In the genomic region with DNA sequence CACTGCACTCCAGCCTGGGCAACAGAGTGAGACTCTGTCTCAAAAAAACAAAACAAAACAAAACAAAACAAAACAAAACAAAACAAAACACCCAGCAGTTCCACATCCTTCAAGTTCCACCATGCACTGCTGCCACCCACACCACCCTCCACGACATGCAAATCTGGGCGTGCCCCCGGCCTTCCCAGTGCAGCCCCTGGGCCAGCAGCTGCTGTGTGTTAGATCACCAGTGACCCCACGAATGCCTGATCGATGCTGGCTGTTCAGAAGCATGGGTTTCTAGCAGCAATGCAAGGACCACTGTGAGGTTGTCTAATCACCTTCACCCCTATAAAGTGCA, we compare ENCODE assay signal across 16 cellular contexts. TPM values are rescaled to one million over a fixed set of nuclear protein-coding genes. Genes with fewer than 3 reads are reported as not detected.
"Had no signal": no experiment of that assay in that cellular context is flagged by ENCODE, and none has a peak within 500 bp of the region (broad histone marks: within the 10 kb centered on the region; RNA-seq: fewer than 3 reads in every experiment).

No MANE protein-coding gene starts in this region.

- H3K4me3 ChIP-seq: ovary, right lobe of liver, smooth muscle cell, testis, upper lobe of left lung had no signal

- H3K9me3 Mint-ChIP-seq: stimulated activated effector memory CD8-positive, alpha-beta T cell treated with anti-CD3 and anti-CD28 coated beads, Interleukin-12 subunit alpha, Interleukin-12 subunit beta, amount 100 ng/mL, for 72 hours had no signal

- H3K36me3 Mint-ChIP-seq: stimulated activated effector memory CD8-positive, alpha-beta T cell treated with anti-CD3 and anti-CD28 coated beads, Interleukin-12 subunit alpha, Interleukin-12 subunit beta, amount 100 ng/mL, for 72 hours had no signal

- H3K4me1 Mint-ChIP-seq: stimulated activated effector memory CD8-positive, alpha-beta T cell treated with anti-CD3 and anti-CD28 coated beads, Interleukin-12 subunit alpha, Interleukin-12 subunit beta, amount 100 ng/mL, for 72 hours had no signal

- DNase-seq: activated T-cell treated with anti-CD3 and anti-CD28 coated beads for 4 hours; anterior cingulate cortex; cerebellar nuclear complex; effector CD8-positive, alpha-beta T cell; mesendoderm; stimulated activated CD4-positive, alpha-beta T cell treated with anti-CD3 and anti-CD28 coated beads, Interleukin-4, amount 100 ng/mL, for 24 hours; SW 1271; T-helper 2 cell; testis had no signal

- ATAC-seq: naive thymus-derived CD4-positive, alpha-beta T cell; stimulated activated effector memory CD8-positive, alpha-beta T cell treated with anti-CD3 and anti-CD28 coated beads, Interleukin-12 subunit alpha, Interleukin-12 subunit beta, amount 100 ng/mL, for 72 hours had no signal

- H3K4me3 Mint-ChIP-seq: activated T-helper 1 cell treated with anti-CD3 and anti-CD28 coated beads, Interleukin-12 subunit alpha, Interleukin-12 subunit beta, Interleukin-2, Interleukin-4 antibody, amounts not matched to agents 30 ng/mL and 10 ng/mL and 1 ng/mL, durations not matched to agents 14 hours and 24 hours and 36 hours; naive thymus-derived CD4-positive, alpha-beta T cell; stimulated activated effector memory CD8-positive, alpha-beta T cell treated with anti-CD3 and anti-CD28 coated beads, Interleukin-12 subunit alpha, Interleukin-12 subunit beta, amount 100 ng/mL, for 72 hours had no signal

- H3K27ac Mint-ChIP-seq: activated T-helper 1 cell treated with anti-CD3 and anti-CD28 coated beads, Interleukin-12 subunit alpha, Interleukin-12 subunit beta, Interleukin-2, Interleukin-4 antibody, amounts not matched to agents 30 ng/mL and 10 ng/mL and 1 ng/mL, durations not matched to agents 14 hours and 24 hours and 36 hours; naive thymus-derived CD4-positive, alpha-beta T cell; stimulated activated effector memory CD8-positive, alpha-beta T cell treated with anti-CD3 and anti-CD28 coated beads, Interleukin-12 subunit alpha, Interleukin-12 subunit beta, amount 100 ng/mL, for 72 hours had no signal

RNA-seq across cellular contexts. Expression of a gene that starts 36.3 kb away (rescaled TPM):
- total RNA-seq: activated T-helper 1 cell treated with anti-CD3 and anti-CD28 coated beads, Interleukin-12 subunit alpha, Interleukin-12 subunit beta, Interleukin-2, Interleukin-4 antibody, amounts not matched to agents 30 ng/mL and 10 ng/mL and 1 ng/mL, durations not matched to agents 14 hours and 24 hours and 36 hours had no signal
